In genomic region chr2:17912266-17912691, GRCh38 we compare ENCODE assay signal across 10 cellular contexts. TPM values are rescaled to one million over a fixed set of nuclear protein-coding genes. Genes with fewer than 3 reads are reported as not detected.
DNase-seq lines count a peak whose midpoint lies in the region; ATAC-seq lines count a peak whose summit lies in the region.
"Had no signal": no experiment of that assay in that cellular context is flagged by ENCODE, and none has a peak within 500 bp of the region (broad histone marks: within the 10 kb centered on the region; RNA-seq: fewer than 3 reads in every experiment).

No MANE protein-coding gene starts in this region.

- no peaks in the 10 kb centered on the region for H3K4me1 Mint-ChIP-seq in activated CD8-positive, alpha-beta memory T cell treated with anti-CD3 and anti-CD28 coated beads, Interleukin-2, amount 10 ng/mL, durations not matched to agents 7 days and 5 days
- H3K4me1 Mint-ChIP-seq: activated CD4-positive, alpha-beta T cell treated with anti-CD3 and anti-CD28 coated beads, Interleukin-2, amount 10 ng/mL, durations not matched to agents 24 days and 14 days had no signal

- H3K4me3 Mint-ChIP-seq in activated CD8-positive, alpha-beta memory T cell treated with anti-CD3 and anti-CD28 coated beads, Interleukin-2, amount 10 ng/mL, durations not matched to agents 7 days and 5 days: no peak overlapping the region
- H3K4me3 Mint-ChIP-seq: activated CD4-positive, alpha-beta T cell treated with anti-CD3 and anti-CD28 coated beads, Interleukin-2, amount 10 ng/mL, durations not matched to agents 24 days and 14 days had no signal

- H3K9me3 Mint-ChIP-seq in activated CD8-positive, alpha-beta memory T cell treated with anti-CD3 and anti-CD28 coated beads, Interleukin-2, amount 10 ng/mL, durations not matched to agents 7 days and 5 days (ENCODE audit: low read depth): no peaks in the 10 kb centered on the region
- H3K9me3 Mint-ChIP-seq: activated CD4-positive, alpha-beta T cell treated with anti-CD3 and anti-CD28 coated beads, Interleukin-2, amount 10 ng/mL, durations not matched to agents 24 days and 14 days had no signal

- H3K36me3 Mint-ChIP-seq in activated CD8-positive, alpha-beta memory T cell treated with anti-CD3 and anti-CD28 coated beads, Interleukin-2, amount 10 ng/mL, durations not matched to agents 7 days and 5 days: no peaks in the 10 kb centered on the region

- DNase-seq in GM19240 (ENCODE audit: insufficient read length, low spot score) (peak; percentile 25), KG1 (lab: John Stamatoyannopoulos, UW) (peak; percentile 2), sciatic nerve (ENCODE audit: low spot score) (no peak), DMS79 (lab: John Stamatoyannopoulos, UW) (no peak), activated gamma-delta T cell (lab: John Stamatoyannopoulos, UW) (no peak)
- no peak for DNase-seq in activated CD8-positive, alpha-beta memory T cell treated with anti-CD3 and anti-CD28 coated beads, Interleukin-2, amount 10 ng/mL, durations not matched to agents 7 days and 5 days
- DNase-seq: activated CD4-positive, alpha-beta T cell treated with anti-CD3 and anti-CD28 coated beads, Interleukin-2, amount 10 ng/mL, durations not matched to agents 24 days and 14 days; NCI-H226; upper lobe of left lung had no signal

- H3K27me3 Mint-ChIP-seq in activated CD8-positive, alpha-beta memory T cell treated with anti-CD3 and anti-CD28 coated beads, Interleukin-2, amount 10 ng/mL, durations not matched to agents 7 days and 5 days: no peaks in the 10 kb centered on the region
- H3K27me3 Mint-ChIP-seq: activated CD4-positive, alpha-beta T cell treated with anti-CD3 and anti-CD28 coated beads, Interleukin-2, amount 10 ng/mL, durations not matched to agents 24 days and 14 days had no signal

- no peak overlapping the region for H3K27ac Mint-ChIP-seq in activated CD8-positive, alpha-beta memory T cell treated with anti-CD3 and anti-CD28 coated beads, Interleukin-2, amount 10 ng/mL, durations not matched to agents 7 days and 5 days
- H3K27ac Mint-ChIP-seq: activated CD4-positive, alpha-beta T cell treated with anti-CD3 and anti-CD28 coated beads, Interleukin-2, amount 10 ng/mL, durations not matched to agents 24 days and 14 days had no signal

- intact Hi-C loops in sciatic nerve (cut with DNase I): no loop called here

- CTCF ChIA-PET in activated CD8-positive, alpha-beta memory T cell treated with anti-CD3 and anti-CD28 coated beads, Interleukin-2, amount 10 ng/mL, durations not matched to agents 7 days and 5 days (lab: Charles Lee): no interaction called here

- ATAC-seq in HG02623 (IDR thresholded peaks at IDR 0.05; ENCODE audit: unreplicated experiment) (peak; percentile 99), sciatic nerve (peak; percentile 55)
- ATAC-seq in activated CD8-positive, alpha-beta memory T cell treated with anti-CD3 and anti-CD28 coated beads, Interleukin-2, amount 10 ng/mL, durations not matched to agents 7 days and 5 days: no peak

RNA-seq across cellular contexts. Expression of gene KCNS3, which starts 33.8 kb away (rescaled TPM):
- 16.9 TPM for total RNA-seq in sciatic nerve
- not detected for total RNA-seq in activated CD8-positive, alpha-beta memory T cell treated with anti-CD3 and anti-CD28 coated beads, Interleukin-2, amount 10 ng/mL, durations not matched to agents 7 days and 5 days
- total RNA-seq: activated CD4-positive, alpha-beta T cell treated with anti-CD3 and anti-CD28 coated beads, Interleukin-2, amount 10 ng/mL, durations not matched to agents 24 days and 14 days had no signal

Comparison
In these comparisons a context has a peak if more than half of its experiments do, and no peak if none do; other contexts are left out.
1. DNase-seq: peak in GM19240 (single experiment) and KG1 (single experiment); none in sciatic nerve (single experiment), DMS79 (single experiment), activated CD8-positive, alpha-beta memory T cell treated with anti-CD3 and anti-CD28 coated beads, Interleukin-2, amount 10 ng/mL, durations not matched to agents 7 days and 5 days (single experiment) and activated gamma-delta T cell (single experiment).
2. RNA of gene KCNS3, which starts 33.8 kb away (total RNA-seq): 16.9 TPM in sciatic nerve (single experiment); not detected in activated CD8-positive, alpha-beta memory T cell treated with anti-CD3 and anti-CD28 coated beads, Interleukin-2, amount 10 ng/mL, durations not matched to agents 7 days and 5 days; every median in the first group is over 10 times any median in the second.